In the genomic region with DNA sequence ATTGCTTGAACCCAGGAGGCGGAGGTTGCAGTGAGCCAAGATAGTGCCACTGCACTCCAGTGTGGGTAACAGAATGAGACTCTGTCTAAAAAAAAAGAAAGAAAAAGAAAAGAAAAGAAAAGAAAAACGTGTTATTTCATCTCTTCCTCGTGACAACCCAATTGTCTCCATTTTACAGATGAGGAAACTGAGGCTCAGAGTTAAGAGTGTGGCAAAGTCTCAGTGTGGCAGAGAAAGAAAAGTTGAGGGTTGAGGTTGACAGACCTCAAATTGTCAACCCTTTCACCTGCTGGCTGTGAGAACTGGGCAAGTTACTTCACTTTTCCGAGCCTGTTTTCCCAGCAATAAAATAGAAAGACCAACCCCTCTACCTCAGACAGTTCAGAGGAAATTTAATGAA, we compare ENCODE assay signal across 20 cellular contexts. TPM values are rescaled to one million over a fixed set of nuclear protein-coding genes. Genes with fewer than 3 reads are reported as not detected.
A peak's percentile ranks its signal among the peaks of the same experiment; 100 is the strongest.
DNase-seq lines count a peak whose midpoint lies in the region; ATAC-seq, FAIRE-seq and TF ChIP-seq lines count a peak whose summit lies in the region.
"Had no signal": no experiment of that assay in that cellular context is flagged by ENCODE, and none has a peak within 500 bp of the region (broad histone marks: within the 10 kb centered on the region; RNA-seq: fewer than 3 reads in every experiment).

No MANE protein-coding gene starts in this region.

- no peaks in the 10 kb centered on the region for H3K9me3 ChIP-seq in astrocyte (ENCODE audit: insufficient read depth, low read depth, low read length)
- H3K9me3 ChIP-seq in muscle layer of colon (ENCODE audit: low read length), result no peaks in the 10 kb centered on the region
- H3K9me3 ChIP-seq in subcutaneous abdominal adipose tissue (ENCODE audit: control insufficient read depth in 5 of 5, low read length in 5 of 5), result no peaks in the 10 kb centered on the region

- H4K20me1 ChIP-seq in astrocyte (ENCODE audit: insufficient read depth, low read length), result peaks cover 8% of the 10 kb centered on the region

- H3K9me3 Mint-ChIP-seq in Calu3 (ENCODE audit: low read depth, unreplicated experiment) (no peaks in the 10 kb centered on the region), astrocyte (ENCODE audit: unreplicated experiment) (no peaks in the 10 kb centered on the region)
- H3K9me3 Mint-ChIP-seq: activated naive CD8-positive, alpha-beta T cell treated with anti-CD3 and anti-CD28 coated beads, Interleukin-2, amount 10 ng/mL, durations not matched to agents 7 days and 5 days; activated T-cell treated with anti-CD3 and anti-CD28 coated beads, Interleukin-2, amount 50 U/mL, for 72 hours; CD8-positive, alpha-beta memory T cell had no signal

- H3K36me3 Mint-ChIP-seq in Calu3 (ENCODE audit: insufficient read depth, unreplicated experiment) (peaks cover 84% of the 10 kb centered on the region), astrocyte (ENCODE audit: low read depth, unreplicated experiment) (no peaks in the 10 kb centered on the region)
- H3K36me3 Mint-ChIP-seq: activated naive CD8-positive, alpha-beta T cell treated with anti-CD3 and anti-CD28 coated beads, Interleukin-2, amount 10 ng/mL, durations not matched to agents 7 days and 5 days had no signal

- FAIRE-seq in astrocyte (lab: Jason Lieb, UNC), result no peak
- FAIRE-seq: bronchial epithelial cell had no signal

- no peak overlapping the region for H2AFZ ChIP-seq in astrocyte (ENCODE audit: low read depth, low read length)

- TF ChIP-seq CTCF in Calu3 (IDR thresholded peaks at IDR 0.05; ENCODE audit: unreplicated experiment) (no peak), astrocyte (IDR thresholded peaks at IDR 0.05; ENCODE audit: insufficient read depth, low read depth, low read length) (no peak)

- CTCF ChIA-PET in Calu3 (lab: Charles Lee), result interaction anchor here (0.6 to 1.4 kb wide), 4 partner anchors 35 to 237 kb away, joined by 3 to 5 read pairs (median 3); partner anchors contain the start of gene WWTR1

- no peaks in the 10 kb centered on the region for H3K27me3 Mint-ChIP-seq in Calu3 (ENCODE audit: unreplicated experiment)
- H3K27me3 Mint-ChIP-seq in astrocyte (ENCODE audit: low read depth, unreplicated experiment), result no peaks in the 10 kb centered on the region

- H3K4me1 Mint-ChIP-seq in Calu3 (ENCODE audit: low read depth, unreplicated experiment) (peaks cover 62% of the 10 kb centered on the region), astrocyte (ENCODE audit: low read depth, unreplicated experiment) (peaks cover 66% of the 10 kb centered on the region)

- H3K27ac ChIP-seq in astrocyte (ENCODE audit: low read depth, low read length) (peak overlapping the region; percentile 70), muscle layer of colon (ENCODE audit: low read depth, low read length) (peak overlapping the region; percentile 62), subcutaneous abdominal adipose tissue (ENCODE audit: low read depth, low read length) (peak overlapping the region; percentile 9)

- peak overlapping the region; percentile 4 for H3K27ac Mint-ChIP-seq in Calu3 (ENCODE audit: unreplicated experiment)
- peak overlapping the region; percentile 43 for H3K27ac Mint-ChIP-seq in astrocyte (ENCODE audit: unreplicated experiment)
- H3K27ac Mint-ChIP-seq: activated naive CD8-positive, alpha-beta T cell treated with anti-CD3 and anti-CD28 coated beads, Interleukin-2, amount 10 ng/mL, durations not matched to agents 7 days and 5 days; activated T-cell treated with anti-CD3 and anti-CD28 coated beads, Interleukin-2, amount 50 U/mL, for 72 hours; CD8-positive, alpha-beta memory T cell had no signal

- H3K4me3 ChIP-seq in astrocyte (ENCODE audit: insufficient read depth, low read depth, low read length) (no peak overlapping the region), muscle layer of colon (ENCODE audit: low read depth in 1 of 2, low read length in 2 of 2) (no peak overlapping the region), subcutaneous abdominal adipose tissue (ENCODE audit: low read depth in 1 of 5, low read length in 5 of 5) (no peak overlapping the region)

- H3K4me3 Mint-ChIP-seq in Calu3 (ENCODE audit: low read depth, unreplicated experiment) (no peak overlapping the region), astrocyte (ENCODE audit: unreplicated experiment) (peak overlapping the region; percentile 29)
- H3K4me3 Mint-ChIP-seq: activated naive CD8-positive, alpha-beta T cell treated with anti-CD3 and anti-CD28 coated beads, Interleukin-2, amount 10 ng/mL, durations not matched to agents 7 days and 5 days; activated T-cell treated with anti-CD3 and anti-CD28 coated beads, Interleukin-2, amount 50 U/mL, for 72 hours; CD8-positive, alpha-beta memory T cell had no signal

- peak overlapping the region; percentile 71 for H3K4me2 ChIP-seq in astrocyte (ENCODE audit: low read length)

- intact Hi-C loops in Calu3 (cut with micrococcal nuclease; ENCODE audit: unreplicated experiment), result no loop called here

- H3K27me3 ChIP-seq in astrocyte (ENCODE audit: insufficient read depth, low read length) (no peaks in the 10 kb centered on the region), muscle layer of colon (ENCODE audit: control insufficient read depth in 1 of 2, insufficient read depth in 2 of 2, low read length in 2 of 2) (no peaks in the 10 kb centered on the region), subcutaneous abdominal adipose tissue (ENCODE audit: control insufficient read depth in 5 of 5, insufficient read depth in 4 of 5, low read length in 5 of 5) (no peaks in the 10 kb centered on the region)

- H3K36me3 ChIP-seq in astrocyte (ENCODE audit: insufficient read depth, low read length) (peaks cover 7% of the 10 kb centered on the region), muscle layer of colon (ENCODE audit: insufficient read depth, low read length) (no peaks in the 10 kb centered on the region), subcutaneous abdominal adipose tissue (ENCODE audit: control insufficient read depth in 5 of 5, insufficient read depth in 5 of 5, low read length in 5 of 5) (no peaks in the 10 kb centered on the region)

- no TSS peak for BruUV-seq in Calu3 (replicated peaks; lab: Mats Ljungman, UMichigan)

- H3K9ac ChIP-seq in astrocyte (ENCODE audit: low read length) (peak overlapping the region; percentile 64), muscle layer of colon (ENCODE audit: low read length) (no peak overlapping the region), subcutaneous abdominal adipose tissue (ENCODE audit: low read length in 5 of 5) (no peak overlapping the region)

- DNase-seq in Calu3 (no peak), astrocyte (ENCODE audit: low read depth) (no peak), GM19240 (ENCODE audit: insufficient read length, low spot score) (no peak), UCSD-AML1 (lab: John Stamatoyannopoulos, UW; ENCODE audit: unreplicated experiment) (no peak)
- DNase-seq: activated naive CD8-positive, alpha-beta T cell treated with anti-CD3 and anti-CD28 coated beads, Interleukin-2, amount 10 ng/mL, durations not matched to agents 7 days and 5 days; activated T-cell treated with anti-CD3 and anti-CD28 coated beads, Interleukin-2, amount 50 U/mL, for 72 hours; CD8-positive, alpha-beta memory T cell; erythroblast; NCI-H1417 treated with DMSO at 0.1 percent for 48 hours; NCI-H526 treated with DMSO at 0.1 percent for 48 hours; stimulated activated CD4-positive, alpha-beta T cell treated with anti-CD3 and anti-CD28 coated beads, Interleukin-2, amount 100 ng/mL, for 24 hours; stimulated activated naive CD8-positive, alpha-beta T cell treated with anti-CD3 and anti-CD28 coated beads, Interleukin-15, Interleukin-2, amounts not matched to agents 100 U/mL and 50 U/mL, for 24 hours had no signal

- peaks cover 84% of the 10 kb centered on the region for H3K79me2 ChIP-seq in astrocyte (ENCODE audit: insufficient read depth, low read length)

- ATAC-seq in GM18498 (IDR thresholded peaks at IDR 0.05; ENCODE audit: unreplicated experiment), result no peak
- no peak for ATAC-seq in GM19023 (IDR thresholded peaks at IDR 0.05; ENCODE audit: unreplicated experiment)
- ATAC-seq: activated T-cell treated with anti-CD3 and anti-CD28 coated beads, Interleukin-2, amount 50 U/mL, for 72 hours; HCT116; stimulated activated naive CD8-positive, alpha-beta T cell treated with anti-CD3 and anti-CD28 coated beads, Interleukin-15, Interleukin-2, amounts not matched to agents 100 U/mL and 50 U/mL, for 24 hours had no signal

- H3K4me1 ChIP-seq in astrocyte (ENCODE audit: insufficient read depth, low read length) (peaks cover 42% of the 10 kb centered on the region), muscle layer of colon (ENCODE audit: insufficient read depth, low read length) (peaks cover 67% of the 10 kb centered on the region), subcutaneous abdominal adipose tissue (ENCODE audit: control insufficient read depth in 5 of 5, insufficient read depth in 5 of 5, low read length in 5 of 5) (peaks cover 5 to 35% (median 25%) of the 10 kb centered on the region in 5 donors)

RNA-seq across cellular contexts. Expression of gene TM4SF4, which starts 59.6 kb away (rescaled TPM):
- total RNA-seq in Calu3 (2022) (257 and 881 TPM in 2 replicates), astrocyte (not detected in 2 replicates)
- total RNA-seq: activated naive CD8-positive, alpha-beta T cell treated with anti-CD3 and anti-CD28 coated beads, Interleukin-2, amount 10 ng/mL, durations not matched to agents 7 days and 5 days; activated T-cell treated with anti-CD3 and anti-CD28 coated beads, Interleukin-2, amount 50 U/mL, for 72 hours; bronchial epithelial cell; CD8-positive, alpha-beta memory T cell; right cardiac atrium; T-helper 2 cell treated with Interferon-gamma antibody and Interleukin-4, amounts not matched to agents 100 ng/mL and 5 ng/mL, for 36 hours had no signal

Comparison
In these comparisons a context has a peak if more than half of its experiments do, and no peak if none do; other contexts are left out.
1. H3K27ac ChIP-seq: peak in every context shown above with its lines; median percentile 70 in astrocyte; 62 in muscle layer of colon; 9 in subcutaneous abdominal adipose tissue.
2. RNA of gene TM4SF4, which starts 59.6 kb away (total RNA-seq): 257 to 881 TPM in Calu3; not detected in astrocyte; every median in the first group is over 100 times any median in the second.